Comparison of ENCODE assay signal across 1 cellular context in genomic region chr15:94844533-94845390, GRCh38.
TF ChIP-seq lines count a peak whose summit lies in the region.

No MANE protein-coding gene starts in this region.

TF ChIP-seq in HepG2, 621 proteins besides CTCF, POLR2A, EP300 and RAD21 (continued from another document):
- TF ChIP-seq ZNF318 (CRISPR knock-in tag; IDR thresholded peaks at IDR 0.05): no peak
- 0 out of 2 replicates have a peak, but pooled peaks have one; percentile 33 for TF ChIP-seq ZNF879 (CRISPR knock-in tag; IDR thresholded peaks at IDR 0.05)
- no peak for TF ChIP-seq ZBTB14 (CRISPR knock-in tag; IDR thresholded peaks at IDR 0.05)
- TF ChIP-seq ZBTB21 (CRISPR knock-in tag; IDR thresholded peaks at IDR 0.05): no peak
- peak; percentile 79 for TF ChIP-seq NR2F6 (IDR thresholded peaks at IDR 0.05)
- TF ChIP-seq NR2F6 (CRISPR knock-in tag; IDR thresholded peaks at IDR 0.05): peak; percentile 86
- no peak for TF ChIP-seq TRAFD1 (CRISPR knock-in tag; IDR thresholded peaks at IDR 0.05; ENCODE audit: borderline replicate concordance)
